24 cellular contexts compared by ENCODE assay signal in genomic region chr3:8871306-8871705, GRCh38.
"Had no signal": no experiment of that assay in that cellular context is flagged by ENCODE, and none has a peak within 500 bp of the region (broad histone marks: within the 10 kb centered on the region; RNA-seq: fewer than 3 reads in every experiment).

No MANE protein-coding gene starts in this region.

- H3K9me3 ChIP-seq: gastroesophageal sphincter, heart right ventricle, left lung, ovary, suprapubic skin, transverse colon had no signal

- H3K27ac ChIP-seq: dorsolateral prefrontal cortex, gastroesophageal sphincter, heart right ventricle, left lung, ovary, suprapubic skin, transverse colon had no signal

- H3K4me3 Mint-ChIP-seq: naive thymus-derived CD8-positive, alpha-beta T cell; nephron progenitor cell; stimulated activated naive CD8-positive, alpha-beta T cell treated with anti-CD3 and anti-CD28 coated beads, Interleukin-15, amount 100 ng/mL, for 72 hours had no signal

- H3K9me3 Mint-ChIP-seq: nephron progenitor cell; stimulated activated naive CD8-positive, alpha-beta T cell treated with anti-CD3 and anti-CD28 coated beads, Interleukin-15, amount 100 ng/mL, for 72 hours had no signal

- H3K36me3 ChIP-seq: gastroesophageal sphincter, heart right ventricle, left lung, ovary, transverse colon had no signal

- H3K4me1 Mint-ChIP-seq: naive thymus-derived CD8-positive, alpha-beta T cell; stimulated activated naive CD8-positive, alpha-beta T cell treated with anti-CD3 and anti-CD28 coated beads, Interleukin-15, amount 100 ng/mL, for 72 hours had no signal

- H3K27me3 ChIP-seq: dorsolateral prefrontal cortex, gastroesophageal sphincter, heart right ventricle, left lung, ovary, suprapubic skin, transverse colon had no signal

- H3K4me1 ChIP-seq: gastroesophageal sphincter, left lung, suprapubic skin, transverse colon had no signal

- ATAC-seq: esophagus mucosa; gastroesophageal sphincter; heart right ventricle; left cardiac atrium; left lung; naive thymus-derived CD8-positive, alpha-beta T cell; sciatic nerve; stimulated activated naive CD8-positive, alpha-beta T cell treated with anti-CD3 and anti-CD28 coated beads, Interleukin-15, amount 100 ng/mL, for 72 hours had no signal

- DNase-seq: dorsolateral prefrontal cortex; effector CD4-positive, alpha-beta T cell; foreskin fibroblast; glutamatergic neuron; heart right ventricle; hippocampal formation; left cardiac atrium; left lung; naive thymus-derived CD8-positive, alpha-beta T cell; nephron progenitor cell; occipital lobe; ovary; stimulated activated CD4-positive, alpha-beta T cell treated with anti-CD3 and anti-CD28 coated beads, Interleukin-12 subunit alpha, Interleukin-12 subunit beta, amount 100 ng/mL, for 4 hours; stimulated activated CD4-positive, alpha-beta T cell treated with anti-CD3 and anti-CD28 coated beads, Interleukin-1b, Interleukin-23, amount 100 ng/mL, for 48 hours; stimulated activated CD4-positive, alpha-beta T cell treated with anti-CD3 and anti-CD28 coated beads, Interleukin-4, amount 100 ng/mL, for 1 hour; stimulated activated CD8-positive, alpha-beta memory T cell treated with anti-CD3 and anti-CD28 coated beads, Interleukin-4, amount 100 ng/mL, for 48 hours; stimulated activated naive CD4-positive, alpha-beta T cell; stimulated activated naive CD8-positive, alpha-beta T cell treated with anti-CD3 and anti-CD28 coated beads, Interleukin-15, amount 100 ng/mL, for 72 hours; transverse colon had no signal

- H3K27ac Mint-ChIP-seq: nephron progenitor cell had no signal

- H3K4me3 ChIP-seq: dorsolateral prefrontal cortex, gastroesophageal sphincter, heart right ventricle, left lung, ovary, smooth muscle cell, suprapubic skin, transverse colon had no signal

- H3K27me3 Mint-ChIP-seq: naive thymus-derived CD8-positive, alpha-beta T cell; stimulated activated naive CD8-positive, alpha-beta T cell treated with anti-CD3 and anti-CD28 coated beads, Interleukin-15, amount 100 ng/mL, for 72 hours had no signal

- H3K4me2 ChIP-seq: smooth muscle cell had no signal
